Comparison of ENCODE assay signal across 8 cellular contexts in genomic region chr17:64496786-64497564, GRCh38. TPM values are rescaled to one million over a fixed set of nuclear protein-coding genes. Genes with fewer than 3 reads are reported as not detected.
A peak's percentile ranks its signal among the peaks of the same experiment; 100 is the strongest.
DNase-seq lines count a peak whose midpoint lies in the region; ATAC-seq and TF ChIP-seq lines count a peak whose summit lies in the region.

POLG2 (minus strand) TSS chr17:64497054; CDS start chr17:64496968, 86 bp downstream.

- peaks cover 0 to 57% of the 10 kb centered on the region in 2 donors for H3K36me3 ChIP-seq in adrenal gland (replicated peaks in 1 of 2)

- peak within 1 kb of the TSS; percentile 37 to 89 (median 76) for H3K27ac ChIP-seq in adrenal gland

- WGBS in adrenal gland, 4 donors, result 0 to 2% (median 1%) methylated on average over 33 to 50 of the region's 50 CpGs

- peak; percentile 36 to 83 for TF ChIP-seq POLR2A in adrenal gland (IDR thresholded peaks at IDR 0.05)

- peaks cover 30 to 70% of the 10 kb centered on the region in 2 donors for H3K4me1 ChIP-seq in adrenal gland (replicated peaks in 1 of 2)

- peaks cover 37% of the 10 kb centered on the region for H3K4me1 Mint-ChIP-seq in progenitor cell of endocrine pancreas (ENCODE audit: low read depth)

- H3K9me3 ChIP-seq in adrenal gland (replicated peaks in 1 of 3), result no peaks in the 10 kb centered on the region

- intact Hi-C loops in adrenal gland (cut with DNase I), result no loop called here
- intact Hi-C loops in left cardiac atrium (cut with DNase I), result no loop called here

- peak within 1 kb of the TSS; percentile 16 to 71 (median 50) for H3K4me3 ChIP-seq in adrenal gland

- no peaks in the 10 kb centered on the region for H3K27me3 ChIP-seq in adrenal gland

- H3K9me3 Mint-ChIP-seq in progenitor cell of endocrine pancreas (ENCODE audit: low read depth), result no peaks in the 10 kb centered on the region

- TF ChIP-seq CTCF in GM13977 (IDR thresholded peaks at IDR 0.05; ENCODE audit: extremely low read depth, insufficient read depth, missing control alignments) (peak; percentile 54), adrenal gland (IDR thresholded peaks at IDR 0.05) (peak; percentile 9 to 55 (median 42)), progenitor cell of endocrine pancreas (IDR thresholded peaks at IDR 0.05; ENCODE audit: unreplicated experiment) (peak; percentile 63)

- DNase-seq in GM13977 (ENCODE audit: low spot score), result peak; percentile 89
- DNase-seq in NCI-H146 treated with DMSO at 0.1 percent for 48 hours (lab: John Stamatoyannopoulos, UW; ENCODE audit: unreplicated experiment), result peak; percentile 79
- peak; percentile 92 to 97 (median 94) for DNase-seq in T-helper 1 cell
- DNase-seq in adrenal gland, result peak; percentile 89 to 96 (median 94)
- peak; percentile 96 for DNase-seq in left cardiac atrium
- peak; percentile 85 for DNase-seq in progenitor cell of endocrine pancreas (ENCODE audit: low spot score, unreplicated experiment)
- peak; percentile 93 for DNase-seq in ureter (ENCODE audit: low spot score)

- no peaks in the 10 kb centered on the region for H3K27me3 Mint-ChIP-seq in progenitor cell of endocrine pancreas

- H3K36me3 Mint-ChIP-seq in progenitor cell of endocrine pancreas (ENCODE audit: insufficient read depth), result peaks cover 40% of the 10 kb centered on the region

- peak within 1 kb of the TSS; percentile 94 for H3K4me3 Mint-ChIP-seq in progenitor cell of endocrine pancreas (ENCODE audit: low read depth)

- H3K27ac Mint-ChIP-seq in progenitor cell of endocrine pancreas, result peak within 1 kb of the TSS; percentile 96

- ATAC-seq in HG02884 (IDR thresholded peaks at IDR 0.05; ENCODE audit: unreplicated experiment) (peak; percentile 78), left cardiac atrium (peak; percentile 95 to 98)

- in situ Hi-C loops in GM13977 (cut with MboI; ENCODE audit: low pct_unique_long_range_greater_than_20kb, low sequenced_read_pairs, unreplicated experiment), result no loop called here

RNA-seq across cellular contexts. Expression of gene POLG2, which starts in this region (rescaled TPM):
- total RNA-seq in adrenal gland (10 to 100 TPM in 4 of 8 donors, 1 to 10 TPM in 4; 3.1 to 28.7 (median 8.9) TPM), left cardiac atrium (1 to 10 TPM; 6.6 to 7.7 TPM), progenitor cell of endocrine pancreas (33.1 and 33.7 TPM in 2 replicates), ureter (27.6 TPM)
- polyA plus RNA-seq in adrenal gland, result 10 to 100 TPM in 2 of 3 donors, 1 to 10 TPM in 1; 7.6 to 14.7 (median 11.1) TPM

Comparison
In these comparisons a context has a peak if more than half of its experiments do, and no peak if none do; other contexts are left out.
1. Peak in every context shown above with its lines: DNase-seq, ATAC-seq, H3K4me3 ChIP-seq and H3K27ac ChIP-seq.